In the genomic region with DNA sequence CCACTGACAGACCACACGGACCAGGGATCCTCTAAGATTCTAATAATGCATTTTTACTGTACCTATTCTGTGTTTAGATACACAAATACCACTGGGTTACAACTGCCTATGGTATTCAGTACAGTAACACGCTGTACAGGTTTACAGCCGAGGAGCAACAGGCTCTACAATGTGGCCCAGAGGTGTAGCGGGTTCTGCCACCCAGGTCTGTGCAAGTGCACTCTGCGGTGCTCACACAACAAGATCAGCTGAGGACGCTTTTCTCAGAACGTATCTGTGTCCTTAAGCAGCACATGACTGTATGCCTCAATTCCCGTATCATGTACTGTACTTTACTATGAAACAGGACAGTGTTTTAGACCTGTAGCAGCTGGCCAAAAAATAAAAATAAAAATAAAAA, we compare ENCODE assay signal across 19 cellular contexts. TPM values are rescaled to one million over a fixed set of nuclear protein-coding genes. Genes with fewer than 3 reads are reported as not detected.
DNase-seq lines count a peak whose midpoint lies in the region; ATAC-seq, FAIRE-seq and TF ChIP-seq lines count a peak whose summit lies in the region.
"Had no signal": no experiment of that assay in that cellular context is flagged by ENCODE, and none has a peak within 500 bp of the region (broad histone marks: within the 10 kb centered on the region; RNA-seq: fewer than 3 reads in every experiment).

No MANE protein-coding gene starts in this region.

- H3K4me1 ChIP-seq in HepG2 (ENCODE audit: insufficient read depth, low read length) = peaks cover 83% of the 10 kb centered on the region

- intact Hi-C loops in Right ventricle myocardium inferior (cut with DNase I) (no loop called here), left cardiac atrium (cut with DNase I) (no loop called here), HepG2 (cut with micrococcal nuclease; ENCODE audit: unreplicated experiment) (loop anchor here (10.0 kb wide), 1 partner anchor 101 kb away; a partner anchor contains a TSS)

- no peaks in the 10 kb centered on the region for H3K27me3 ChIP-seq in HepG2 (ENCODE audit: control insufficient read depth in 1 of 2, insufficient read depth in 2 of 2, low read length in 2 of 2)

- TF ChIP-seq RAD21 in HepG2 (CRISPR knock-in tag; IDR thresholded peaks at IDR 0.05) = no peak

- 91% methylated on average over 7 of the region's 8 CpGs for WGBS in HepG2 (ENCODE audit: low lambda C conversion rate)

- no TSS peak for BruUV-seq in HepG2 (replicated peaks; lab: Mats Ljungman, UMichigan)

- no peak for TF ChIP-seq CTCF in HepG2 (CRISPR knock-in tag; IDR thresholded peaks at IDR 0.05)

- no peaks in the 10 kb centered on the region for H3K9me3 Mint-ChIP-seq in activated naive CD8-positive, alpha-beta T cell treated with anti-CD3 and anti-CD28 coated beads, Interleukin-2, amount 50 U/mL, for 24 hours
- H3K9me3 Mint-ChIP-seq: central memory CD8-positive, alpha-beta T cell; T-helper 1 cell treated with Interleukin-12 subunit alpha and Interleukin-12 subunit beta and Interleukin-4 antibody, amounts not matched to agents 30 μg/mL and 1 μg/mL, for 36 hours had no signal

- H3K9me3 ChIP-seq in HepG2 (ENCODE audit: low read length) = no peaks in the 10 kb centered on the region
- H3K9me3 ChIP-seq: mucosa of descending colon had no signal

- peak overlapping the region; percentile 73 for H3K27ac Mint-ChIP-seq in activated naive CD8-positive, alpha-beta T cell treated with anti-CD3 and anti-CD28 coated beads, Interleukin-2, amount 50 U/mL, for 24 hours
- H3K27ac Mint-ChIP-seq: T-helper 1 cell treated with Interleukin-12 subunit alpha and Interleukin-12 subunit beta and Interleukin-4 antibody, amounts not matched to agents 30 μg/mL and 1 μg/mL, for 36 hours had no signal

- H3K4me1 Mint-ChIP-seq in activated naive CD8-positive, alpha-beta T cell treated with anti-CD3 and anti-CD28 coated beads, Interleukin-2, amount 50 U/mL, for 24 hours = peaks cover 85% of the 10 kb centered on the region

- no peak overlapping the region for H3K27ac ChIP-seq in HepG2 (ENCODE audit: extremely low read length, insufficient read depth, low read length)

- in situ Hi-C loops in HepG2 (cut with HindIII; ENCODE audit: extremely low pct_ligation_motif_present, low pct_unique_long_range_greater_than_20kb) = no loop called here

- H2AFZ ChIP-seq in HepG2 (ENCODE audit: low read length) = no peak overlapping the region

- no peak overlapping the region for H3K9ac ChIP-seq in HepG2 (ENCODE audit: insufficient read depth, low read depth, low read length)

- no peak for ATAC-seq in Right ventricle myocardium inferior
- ATAC-seq in left cardiac atrium = no peak
- ATAC-seq in activated naive CD8-positive, alpha-beta T cell treated with anti-CD3 and anti-CD28 coated beads, Interleukin-2, amount 50 U/mL, for 24 hours = no peak
- ATAC-seq in HepG2 = no peak
- no peak for ATAC-seq in GM18909 (IDR thresholded peaks at IDR 0.05; ENCODE audit: poor library complexity, unreplicated experiment)

- peaks cover 9% of the 10 kb centered on the region for H3K36me3 Mint-ChIP-seq in activated naive CD8-positive, alpha-beta T cell treated with anti-CD3 and anti-CD28 coated beads, Interleukin-2, amount 50 U/mL, for 24 hours (ENCODE audit: low read depth)

- H3K27me3 Mint-ChIP-seq in activated naive CD8-positive, alpha-beta T cell treated with anti-CD3 and anti-CD28 coated beads, Interleukin-2, amount 50 U/mL, for 24 hours = no peaks in the 10 kb centered on the region
- H3K27me3 Mint-ChIP-seq: central memory CD8-positive, alpha-beta T cell had no signal

- CTCF ChIA-PET in HepG2 (lab: Yijun Ruan, JAX; ENCODE audit: low intra/inter-chr PET ratio, low total read pairs) = no interaction called here

- no peak for FAIRE-seq in HepG2 (lab: Jason Lieb, UNC)

- H3K4me3 ChIP-seq in HepG2 (replicated peaks in 1 of 3; ENCODE audit: insufficient read depth in 1 of 3, low read depth in 2 of 3, low read length in 3 of 3) = no peak overlapping the region
- H3K4me3 ChIP-seq: mucosa of descending colon had no signal

- H3K4me3 Mint-ChIP-seq in activated naive CD8-positive, alpha-beta T cell treated with anti-CD3 and anti-CD28 coated beads, Interleukin-2, amount 50 U/mL, for 24 hours = no peak overlapping the region
- H3K4me3 Mint-ChIP-seq: central memory CD8-positive, alpha-beta T cell; T-helper 1 cell treated with Interleukin-12 subunit alpha and Interleukin-12 subunit beta and Interleukin-4 antibody, amounts not matched to agents 30 μg/mL and 1 μg/mL, for 36 hours had no signal

- no peak for TF ChIP-seq EP300 in HepG2 (IDR thresholded peaks at IDR 0.05; ENCODE audit: low read depth in 2 of 2, low read length in 2 of 2)
- TF ChIP-seq EP300 in HepG2 (CRISPR knock-in tag; IDR thresholded peaks at IDR 0.05; ENCODE audit: borderline replicate concordance) = no peak

- POLR2A ChIA-PET in HepG2 (lab: Yijun Ruan, JAX) = interaction anchor here (0.7 to 1.9 kb wide), 6 partner anchors 11 to 98 kb away, joined by 3 to 11 read pairs (median 8); no protein-coding TSS in a partner anchor

- H4K20me1 ChIP-seq in HepG2 (ENCODE audit: insufficient read depth, low read length) = peaks cover 71% of the 10 kb centered on the region

- peaks cover 2 to 4% of the 10 kb centered on the region in 2 experiments; a peak in 4 of 5 replicates for H3K36me3 ChIP-seq in HepG2 (replicated peaks in 1 of 2; ENCODE audit: control insufficient read depth in 1 of 2, insufficient read depth in 2 of 2, low read length in 2 of 2)

- DNase-seq in Right ventricle myocardium inferior (ENCODE audit: missing footprints) (peak; percentile 55), left cardiac atrium (no peak), HepG2 (ENCODE audit: low spot score) (no peak), superior temporal gyrus (ENCODE audit: extremely low spot score) (peak; percentile 10), DMS153 (lab: John Stamatoyannopoulos, UW) (no peak), NCI-H187 treated with DMSO at 0.1 percent for 48 hours (lab: John Stamatoyannopoulos, UW) (no peak)
- DNase-seq in activated naive CD8-positive, alpha-beta T cell treated with anti-CD3 and anti-CD28 coated beads, Interleukin-2, amount 50 U/mL, for 24 hours = no peak
- DNase-seq: AML-193; Calu3; effector CD8-positive, alpha-beta T cell; hypothalamus; mucosa of descending colon; NCI-H187; NCI-H446 treated with DMSO at 0.1 percent for 48 hours; SHP77; stimulated activated CD4-positive, alpha-beta T cell treated with anti-CD3 and anti-CD28 coated beads, Interleukin-4, amount 100 ng/mL, for 1 hour had no signal

- TF ChIP-seq POLR2A in HepG2 (IDR thresholded peaks at IDR 0.05; ENCODE audit: insufficient read depth in 1 of 2, low read depth in 2 of 2, low read length in 2 of 2) = no peak

- H3K4me2 ChIP-seq in HepG2 (ENCODE audit: low read depth, low read length) = peak overlapping the region; percentile 20; the same call in 1 of the 2 replicates

- H3K79me2 ChIP-seq in HepG2 (ENCODE audit: insufficient read depth, low read length) = peaks cover 96% of the 10 kb centered on the region

TF ChIP-seq in HepG2, 621 proteins besides CTCF, POLR2A, EP300 and RAD21:
- TF ChIP-seq NFIC (IDR thresholded peaks at IDR 0.05; ENCODE audit: low read length) = no peak
- TF ChIP-seq ZBTB38 (CRISPR knock-in tag; IDR thresholded peaks at IDR 0.05) = peak; percentile 64; the same call in 1 of the 2 replicates

RNA-seq across cellular contexts. Expression of a gene that starts 6.5 kb away (rescaled TPM):
- 14.4 TPM for total RNA-seq in Right ventricle myocardium inferior
- total RNA-seq in left cardiac atrium = 10 to 100 TPM; 14.4 to 14.9 TPM
- total RNA-seq in HepG2 (2016; rRNA removed; fragmentation: Illumina TruSeq; extraction: Trizol) = 12.5 and 20.4 TPM in 2 replicates
- 10.4 and 15.8 TPM in 2 replicates for total RNA-seq in HepG2 (2016; cell fraction: cytosol; rRNA removed; fragmentation: Illumina TruSeq; extraction: Trizol; ENCODE audit: low read depth)
- total RNA-seq in HepG2 (2016; cell fraction: insoluble cytoplasmic fraction; rRNA removed; fragmentation: Illumina TruSeq; extraction: Trizol) = 11.4 and 19.2 TPM in 2 replicates
- total RNA-seq in HepG2 (2016; cell fraction: membrane; rRNA removed; fragmentation: Illumina TruSeq; extraction: Trizol) = 9.4 and 10.4 TPM in 2 replicates
- 21.7 and 25.2 TPM in 2 replicates for total RNA-seq in HepG2 (2016; cell fraction: nucleus; rRNA removed; fragmentation: Illumina TruSeq; extraction: Trizol)
- polyA plus RNA-seq in HepG2 (2011; rRNA removed) = 12.4 and 13.9 TPM in 2 replicates
- 7.2 and 8.1 TPM in 2 replicates for polyA plus RNA-seq in HepG2 (2011; cell fraction: cytosol; rRNA removed)
- polyA plus RNA-seq in HepG2 (2011; cell fraction: nucleus; rRNA removed) = 44.4 and 55.9 TPM in 2 replicates
- 24.9 and 25.6 TPM in 2 replicates for polyA plus RNA-seq in HepG2 (2012)
- 0.75 and 0.90 TPM in 2 replicates for polyA plus RNA-seq in HepG2 (2016; cell fraction: cytosol; fragmentation: Illumina TruSeq; extraction: Trizol; ENCODE audit: low read depth)
- polyA plus RNA-seq in HepG2 (2016; cell fraction: insoluble cytoplasmic fraction; fragmentation: Illumina TruSeq; extraction: Trizol; ENCODE audit: low read depth) = 19.5 and 24.4 TPM in 2 replicates
- polyA plus RNA-seq in HepG2 (2016; cell fraction: membrane; fragmentation: Illumina TruSeq; extraction: Trizol; ENCODE audit: low read depth) = 3.1 and 3.9 TPM in 2 replicates
- 46.5 and 48.4 TPM in 2 replicates for polyA plus RNA-seq in HepG2 (2016; cell fraction: nucleus; fragmentation: Illumina TruSeq; extraction: Trizol; ENCODE audit: insufficient read depth, low read depth)
- polyA minus RNA-seq in HepG2 (2011; rRNA and poly(A)+ RNA removed; ENCODE audit: low replicate concordance) = 16.6 and 28.7 TPM in 2 replicates
- 20.6 and 23.9 TPM in 2 replicates for polyA minus RNA-seq in HepG2 (2011; cell fraction: cytosol; rRNA and poly(A)+ RNA removed)
- polyA minus RNA-seq in HepG2 (2011; cell fraction: nucleus; rRNA and poly(A)+ RNA removed) = 24.0 and 26.7 TPM in 2 replicates

Comparison
In these comparisons a context has a peak if more than half of its experiments do, and no peak if none do; other contexts are left out.
1. DNase-seq: peak in Right ventricle myocardium inferior (single experiment) and superior temporal gyrus (single experiment); none in left cardiac atrium (single experiment), activated naive CD8-positive, alpha-beta T cell treated with anti-CD3 and anti-CD28 coated beads, Interleukin-2, amount 50 U/mL, for 24 hours (single experiment), HepG2 (single experiment), DMS153 (single experiment) and NCI-H187 treated with DMSO at 0.1 percent for 48 hours (single experiment).